26 cellular contexts compared by ENCODE assay signal in the genomic region with DNA sequence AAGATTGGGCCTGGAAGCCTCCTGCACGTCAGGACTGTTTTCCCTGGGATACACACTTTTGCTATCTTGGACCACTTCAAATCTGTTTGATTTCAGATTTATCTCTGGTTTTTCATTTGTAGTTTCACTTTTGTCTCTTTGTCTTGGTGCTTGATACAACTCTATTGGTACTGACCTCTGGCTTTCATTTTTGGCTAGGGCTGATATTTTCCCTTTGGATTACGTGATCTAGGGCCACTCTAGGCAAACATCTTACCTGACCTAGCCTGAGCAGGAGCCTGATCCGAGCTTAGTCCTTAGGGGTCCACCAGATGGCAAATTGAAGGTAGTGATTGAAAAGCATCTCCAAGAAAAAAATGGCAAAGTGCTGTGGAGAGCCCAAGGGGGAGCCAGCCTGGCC.
"Had no signal": no experiment of that assay in that cellular context is flagged by ENCODE, and none has a peak within 500 bp of the region (broad histone marks: within the 10 kb centered on the region; RNA-seq: fewer than 3 reads in every experiment).

No MANE protein-coding gene starts in this region.

- H3K4me3 ChIP-seq: dorsolateral prefrontal cortex, heart right ventricle, lung, mucosa of descending colon, neural progenitor cell, prostate gland, right atrium auricular region, sigmoid colon, stomach, thyroid gland had no signal

- H3K9me3 ChIP-seq: mucosa of descending colon, prostate gland, thyroid gland had no signal

- H3K36me3 Mint-ChIP-seq: naive B cell; natural killer cell treated with Interleukin-12 subunit alpha and Interleukin-12 subunit beta and Interleukin-15 and Interleukin-18, amount 100 ng/mL, for 72 hours; neural progenitor cell; stimulated activated effector memory CD8-positive, alpha-beta T cell treated with anti-CD3 and anti-CD28 coated beads, Interleukin-12 subunit alpha, Interleukin-12 subunit beta, amount 100 ng/mL, for 72 hours had no signal

- H3K9me3 Mint-ChIP-seq: memory B cell; natural killer cell treated with Interleukin-12 subunit alpha and Interleukin-12 subunit beta and Interleukin-15 and Interleukin-18, amount 100 ng/mL, for 72 hours; stimulated activated effector memory CD8-positive, alpha-beta T cell treated with anti-CD3 and anti-CD28 coated beads, Interleukin-12 subunit alpha, Interleukin-12 subunit beta, amount 100 ng/mL, for 72 hours had no signal

- DNase-seq: dorsolateral prefrontal cortex; effector CD4-positive, alpha-beta T cell; foreskin keratinocyte; glutamatergic neuron; heart right ventricle; hippocampal formation; left colon; left ventricle myocardium superior; mucosa of descending colon; naive B cell; sigmoid colon; stimulated activated CD4-positive, alpha-beta T cell treated with anti-CD3 and anti-CD28 coated beads, Interleukin-2, amount 100 ng/mL, for 24 hours; stimulated activated CD4-positive, alpha-beta T cell treated with anti-CD3 and anti-CD28 coated beads, Interleukin-4, amount 100 ng/mL, for 24 hours; stimulated activated naive CD4-positive, alpha-beta T cell treated with Interleukin-2 at 50 U/mL for 16 hours; stomach; thyroid gland; trophoblast cell had no signal

- H3K79me2 ChIP-seq: parathyroid adenoma had no signal

- ATAC-seq: foreskin keratinocyte; heart right ventricle; left colon; left ventricle myocardium superior; mucosa of descending colon; natural killer cell treated with Interleukin-12 subunit alpha and Interleukin-12 subunit beta and Interleukin-15 and Interleukin-18, amount 100 ng/mL, for 72 hours; stimulated activated effector memory CD8-positive, alpha-beta T cell treated with anti-CD3 and anti-CD28 coated beads, Interleukin-12 subunit alpha, Interleukin-12 subunit beta, amount 100 ng/mL, for 72 hours had no signal

- H3K4me3 Mint-ChIP-seq: memory B cell; mesothelial cell of epicardium; naive B cell; natural killer cell treated with Interleukin-12 subunit alpha and Interleukin-12 subunit beta and Interleukin-15 and Interleukin-18, amount 100 ng/mL, for 72 hours; neural progenitor cell; stimulated activated effector memory CD8-positive, alpha-beta T cell treated with anti-CD3 and anti-CD28 coated beads, Interleukin-12 subunit alpha, Interleukin-12 subunit beta, amount 100 ng/mL, for 72 hours had no signal

- H3K4me2 ChIP-seq: neural progenitor cell had no signal

- H3K27me3 ChIP-seq: neural progenitor cell, right atrium auricular region, sigmoid colon, stomach, thyroid gland had no signal

- H3K4me1 ChIP-seq: foreskin keratinocyte, parathyroid adenoma, prostate gland, right atrium auricular region, sigmoid colon, thyroid gland had no signal

- H3K4me1 Mint-ChIP-seq: memory B cell; stimulated activated effector memory CD8-positive, alpha-beta T cell treated with anti-CD3 and anti-CD28 coated beads, Interleukin-12 subunit alpha, Interleukin-12 subunit beta, amount 100 ng/mL, for 72 hours had no signal

- H3K27ac ChIP-seq: foreskin keratinocyte, heart right ventricle, neural progenitor cell, parathyroid adenoma, prostate gland, right atrium auricular region, sigmoid colon, stomach, thyroid gland had no signal

- H3K9ac ChIP-seq: neural progenitor cell, parathyroid adenoma had no signal

- H3K36me3 ChIP-seq: heart right ventricle, neural progenitor cell, prostate gland, right atrium auricular region, sigmoid colon, stomach, thyroid gland had no signal

- H2AFZ ChIP-seq: neural progenitor cell, parathyroid adenoma had no signal

- H3K27ac Mint-ChIP-seq: memory B cell; mesothelial cell of epicardium; naive B cell; natural killer cell treated with Interleukin-12 subunit alpha and Interleukin-12 subunit beta and Interleukin-15 and Interleukin-18, amount 100 ng/mL, for 72 hours; neural progenitor cell; stimulated activated effector memory CD8-positive, alpha-beta T cell treated with anti-CD3 and anti-CD28 coated beads, Interleukin-12 subunit alpha, Interleukin-12 subunit beta, amount 100 ng/mL, for 72 hours had no signal
